In the genomic region with DNA sequence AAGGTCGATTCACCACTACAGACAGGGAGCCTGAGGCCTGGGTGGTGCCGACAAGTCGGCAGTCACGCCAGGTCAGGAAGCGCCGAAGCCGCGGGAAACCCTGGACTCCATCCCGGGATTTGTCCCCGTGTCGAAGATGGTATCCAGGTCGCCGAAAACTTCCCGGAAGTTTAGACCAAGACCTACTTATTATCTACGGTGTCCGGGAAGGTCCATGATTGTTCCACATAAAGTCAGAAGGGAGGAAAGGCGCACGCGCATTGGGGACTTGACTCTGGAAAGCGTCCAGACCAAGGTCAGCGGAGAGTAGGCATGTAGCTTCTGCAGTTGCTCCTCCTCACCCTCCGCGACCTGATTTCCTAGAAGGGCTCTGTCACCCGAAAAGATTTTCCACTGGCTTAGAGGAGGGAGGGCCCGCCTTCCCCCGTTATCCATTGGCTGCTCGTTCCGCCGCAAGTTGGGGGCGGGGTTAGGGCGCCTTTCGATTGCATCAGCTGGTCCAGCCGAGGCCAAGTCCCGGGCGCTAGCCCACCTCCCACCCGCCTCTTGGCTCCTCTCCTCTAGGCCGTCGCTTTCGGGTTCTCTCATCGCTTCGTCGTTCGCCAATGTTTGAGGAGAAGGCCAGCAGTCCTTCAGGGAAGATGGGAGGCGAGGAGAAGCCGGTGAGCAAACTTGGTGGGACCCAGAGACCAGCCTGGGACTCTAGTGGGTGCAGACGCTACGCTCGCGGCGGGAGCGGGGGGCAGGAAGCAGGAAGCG, we compare ENCODE assay signal across 8 cellular contexts.
DNase-seq lines count a peak whose midpoint lies in the region; ATAC-seq and TF ChIP-seq lines count a peak whose summit lies in the region.

Gene TARS1, plus strand, starts transcription at position 484 of the 759 bp plus-strand sequence. Its CDS starts 122 bp downstream, at position 606.

- ATAC-seq in HG03378 (IDR thresholded peaks at IDR 0.05; ENCODE audit: unreplicated experiment) = peak; percentile 94
- ATAC-seq in activated CD4-positive, CD25-positive, alpha-beta regulatory T cell treated with anti-CD3 and anti-CD28 coated beads, Interleukin-2, amount 50 U/mL, for 24 hours = peak; percentile 97 to 98

- peak; percentile 96 to 98 for DNase-seq in AML-193 (lab: John Stamatoyannopoulos, UW)
- peak; percentile 100 for DNase-seq in NCI-H446 treated with DMSO at 0.1 percent for 48 hours (lab: John Stamatoyannopoulos, UW)
- DNase-seq in cerebellar nuclear complex (lab: John Stamatoyannopoulos, UW) = peak; percentile 93 to 97
- DNase-seq in islet precursor cell = peak; percentile 100
- peak; percentile 92 to 94 (median 93) for DNase-seq in stimulated activated CD4-positive, alpha-beta T cell treated with anti-CD3 and anti-CD28 coated beads, Interleukin-12 subunit alpha, Interleukin-12 subunit beta, amount 100 ng/mL, for 48 hours (ENCODE audit: low read depth in 2 of 3, low spot score in 1 of 3)

- TF ChIP-seq POLR2A in GM19099 (IDR thresholded peaks at IDR 0.05; ENCODE audit: extremely low read depth, insufficient read length, low read depth) = peak; percentile 86

Comparison
In these comparisons a context has a peak if more than half of its experiments do, and no peak if none do; other contexts are left out.
1. Peak in every context shown above with its lines: DNase-seq and ATAC-seq.